Comparison of ENCODE assay signal across 10 cellular contexts in the genomic region with DNA sequence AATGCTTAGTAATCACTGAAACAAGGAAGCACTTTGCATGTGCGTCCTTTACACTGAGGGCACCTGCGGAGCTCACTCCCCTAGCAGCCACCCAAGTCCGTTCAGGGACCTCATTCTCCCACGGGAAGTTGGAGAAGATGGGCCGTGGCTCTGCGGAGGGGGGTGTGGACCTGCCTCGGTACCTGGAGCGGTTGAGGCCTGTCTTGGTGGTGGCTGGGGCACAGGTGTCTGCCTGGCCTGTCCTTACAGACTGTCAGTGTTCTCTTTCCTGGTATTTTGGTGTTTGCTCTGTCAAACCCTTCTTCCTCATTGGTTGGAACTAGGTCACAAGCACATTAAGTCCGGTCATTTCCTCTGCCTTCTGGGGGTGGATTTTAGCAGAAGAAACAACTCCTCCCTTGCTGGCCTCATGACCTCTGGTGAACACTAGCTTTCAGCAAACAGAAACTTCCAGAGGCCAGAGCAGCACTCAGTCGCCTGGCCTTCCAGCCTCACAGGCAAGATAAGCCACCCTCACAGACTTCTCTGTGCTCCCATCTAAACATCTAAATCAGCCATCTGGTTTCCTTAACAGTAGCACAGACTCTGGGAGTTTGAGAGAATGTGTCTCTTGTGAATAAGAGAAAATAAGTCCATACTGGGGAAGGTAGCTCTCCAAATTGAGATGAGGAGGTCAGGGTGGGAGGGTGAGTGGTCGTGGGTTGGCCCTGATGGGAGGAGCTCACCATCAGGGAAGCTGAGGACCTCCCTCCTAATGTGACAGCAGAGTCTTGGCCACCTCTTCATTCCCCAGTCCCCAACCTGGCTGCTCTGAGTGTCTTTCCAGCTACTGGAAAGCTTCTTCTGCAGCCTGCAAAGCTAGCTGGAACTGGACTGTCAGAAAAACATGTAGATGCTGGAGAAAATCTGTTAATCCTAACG. TPM values are rescaled to one million over a fixed set of nuclear protein-coding genes. Genes with fewer than 3 reads are reported as not detected.
DNase-seq lines count a peak whose midpoint lies in the region; ATAC-seq, FAIRE-seq and TF ChIP-seq lines count a peak whose summit lies in the region.
"Had no signal": no experiment of that assay in that cellular context is flagged by ENCODE, and none has a peak within 500 bp of the region (broad histone marks: within the 10 kb centered on the region; RNA-seq: fewer than 3 reads in every experiment).

No MANE protein-coding gene starts in this region.

- DNase-seq in CMK (ENCODE audit: low read depth): peak; percentile 71
- DNase-seq in SK-N-DZ (ENCODE audit: low spot score): peak; percentile 38
- peak; percentile 55 for DNase-seq in fibroblast of pulmonary artery (ENCODE audit: low read depth)
- DNase-seq in pancreas: peak in 3 of 6 donors; percentile 12 to 53 (median 20)
- DNase-seq in NCI-H128 (lab: John Stamatoyannopoulos, UW; ENCODE audit: unreplicated experiment): no peak
- DNase-seq in COLO668 (lab: John Stamatoyannopoulos, UW; ENCODE audit: unreplicated experiment): no peak
- DNase-seq in AG20443 (ENCODE audit: low spot score): no peak
- DNase-seq: NCI-H446 treated with DMSO at 0.1 percent for 48 hours had no signal

- H3K36me3 ChIP-seq in pancreas: peaks cover 0 to 13% (median 0%) of the 10 kb centered on the region in 3 donors

- TF ChIP-seq CTCF in fibroblast of pulmonary artery (IDR thresholded peaks at IDR 0.05; ENCODE audit: low read length, missing control alignments) (no peak), pancreas (IDR thresholded peaks at IDR 0.05) (no peak)

- H3K9me3 ChIP-seq in pancreas: no peaks in the 10 kb centered on the region

- peaks cover 0 to 7% (median 0%) of the 10 kb centered on the region in 3 donors for H3K4me1 ChIP-seq in pancreas

- no peaks in the 10 kb centered on the region for H3K27me3 ChIP-seq in pancreas

- 65 to 75% methylated on average over 12 of the region's 12 CpGs for WGBS in pancreas, 2 donors

- H3K4me3 ChIP-seq in fibroblast of pulmonary artery (replicated peaks; ENCODE audit: low read depth, low read length) (no peak overlapping the region), pancreas (no peak overlapping the region)

- FAIRE-seq in pancreas (lab: Jason Lieb, UNC): no peak

- intact Hi-C loops in pancreas (cut with DNase I): no loop called here

- peak overlapping the region; percentile 37 to 78 (median 57) for H3K27ac ChIP-seq in pancreas
- H3K27ac ChIP-seq: epithelial cell of prostate had no signal

- ATAC-seq in pancreas (peak; percentile 53 to 92 (median 84)), HG03571 (IDR thresholded peaks at IDR 0.05; ENCODE audit: unreplicated experiment) (no peak)

RNA-seq across cellular contexts. Expression of gene SNAP29, which starts 8.6 kb away (rescaled TPM):
- polyA plus RNA-seq in SK-N-DZ (2014; cell fraction: cytosol; rRNA removed): 9.4 and 10.3 TPM in 2 replicates
- polyA plus RNA-seq in SK-N-DZ (2014; cell fraction: nucleus; rRNA removed): 6.2 and 6.6 TPM in 2 replicates
- 10 to 100 TPM; 10.3 to 16.1 (median 12.8) TPM for total RNA-seq in pancreas
- 1 to 10 TPM; 6.6 to 8.9 TPM for polyA plus RNA-seq in pancreas

RNA-seq across cellular contexts. Expression of gene PI4KA, which starts 8.8 kb away (rescaled TPM):
- 30.7 and 35.9 TPM in 2 replicates for polyA plus RNA-seq in SK-N-DZ (2014; cell fraction: cytosol; rRNA removed)
- 80.8 and 155 TPM in 2 replicates for polyA plus RNA-seq in SK-N-DZ (2014; cell fraction: nucleus; rRNA removed)
- total RNA-seq in pancreas: 10 to 100 TPM; 23.6 to 45.2 (median 31.4) TPM
- polyA plus RNA-seq in pancreas: 10 to 100 TPM; 36.9 to 46.6 TPM

RNA-seq across cellular contexts. Expression of gene CRKL, which starts 49.8 kb away (rescaled TPM):
- 72.7 and 81.3 TPM in 2 replicates for polyA plus RNA-seq in SK-N-DZ (2014; cell fraction: cytosol; rRNA removed)
- polyA plus RNA-seq in SK-N-DZ (2014; cell fraction: nucleus; rRNA removed): 33.4 and 40.2 TPM in 2 replicates
- total RNA-seq in pancreas: 10 to 100 TPM; 15.8 to 29.4 (median 20.9) TPM
- polyA plus RNA-seq in pancreas: 10 to 100 TPM in 1 of 2 donors, 1 to 10 TPM in 1; 9.1 to 13.3 TPM

Comparison
In these comparisons a context has a peak if more than half of its experiments do, and no peak if none do; other contexts are left out.
1. DNase-seq: peak in CMK (single experiment), SK-N-DZ (single experiment) and fibroblast of pulmonary artery (single experiment); none in NCI-H128 (single experiment), COLO668 (single experiment) and AG20443 (single experiment).